ENCODE assay signal across 1 cellular context in the genomic region with DNA sequence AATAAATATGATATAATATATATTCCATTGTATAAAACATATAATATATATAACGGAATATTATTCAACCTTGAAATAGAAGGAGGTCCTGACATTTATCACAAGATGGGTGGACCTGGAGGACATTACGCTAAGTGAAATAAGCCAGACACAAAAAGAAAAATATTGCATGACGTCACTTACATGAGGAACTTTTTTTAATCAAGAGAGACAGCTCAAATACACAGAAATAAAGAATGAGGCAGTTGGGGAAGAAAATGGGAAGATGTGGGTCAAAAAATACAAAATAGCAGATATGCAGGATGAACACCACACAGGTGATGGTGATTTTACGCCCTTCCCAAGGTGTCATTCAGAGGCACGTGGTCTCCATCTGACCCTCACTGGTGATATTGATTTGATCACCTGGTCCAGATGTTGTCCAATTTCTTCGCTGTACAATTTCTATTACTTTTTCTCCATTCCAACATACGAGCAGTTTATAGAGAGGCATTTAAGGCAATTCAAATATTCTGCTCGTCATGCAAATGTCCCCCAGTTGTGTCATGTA.
TF ChIP-seq lines count a peak whose summit lies in the region.

No MANE protein-coding gene starts in this region.

TF ChIP-seq in A549, 52 proteins besides CTCF, POLR2A, EP300 and RAD21 (continued from another document):
- TF ChIP-seq, protein P1, sequence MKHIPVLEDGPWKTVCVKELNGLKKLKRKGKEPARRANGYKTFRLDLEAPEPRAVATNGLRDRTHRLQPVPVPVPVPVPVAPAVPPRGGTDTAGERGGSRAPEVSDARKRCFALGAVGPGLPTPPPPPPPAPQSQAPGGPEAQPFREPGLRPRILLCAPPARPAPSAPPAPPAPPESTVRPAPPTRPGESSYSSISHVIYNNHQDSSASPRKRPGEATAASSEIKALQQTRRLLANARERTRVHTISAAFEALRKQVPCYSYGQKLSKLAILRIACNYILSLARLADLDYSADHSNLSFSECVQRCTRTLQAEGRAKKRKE (CRISPR knock-in tag; IDR thresholded peaks at IDR 0.05; ENCODE audit: low read depth): no peak
- no peak for TF ChIP-seq ZNF302 (CRISPR knock-in tag; IDR thresholded peaks at IDR 0.05)
